35 cellular contexts compared by ENCODE assay signal in genomic region chr3:155409336-155409735, GRCh38.
"Had no signal": no experiment of that assay in that cellular context is flagged by ENCODE, and none has a peak within 500 bp of the region (broad histone marks: within the 10 kb centered on the region; RNA-seq: fewer than 3 reads in every experiment).

No MANE protein-coding gene starts in this region.

- H3K36me3 Mint-ChIP-seq: activated CD4-positive, alpha-beta memory T cell treated with anti-CD3 and anti-CD28 coated beads for 36 hours; activated CD8-positive, alpha-beta memory T cell treated with anti-CD3 and anti-CD28 coated beads, Interleukin-2, amount 10 ng/mL, durations not matched to agents 7 days and 5 days; activated naive CD4-positive, alpha-beta T cell treated with anti-CD3 and anti-CD28 coated beads, Interleukin-2, amount 10 ng/mL, durations not matched to agents 7 days and 5 days; activated naive CD8-positive, alpha-beta T cell had no signal

- H3K36me3 ChIP-seq: brain microvascular endothelial cell, colonic mucosa, esophagus squamous epithelium, gastroesophageal sphincter, heart right ventricle, WERI-Rb-1 had no signal

- H3K27ac ChIP-seq: brain microvascular endothelial cell, colonic mucosa, epithelial cell of prostate, esophagus squamous epithelium, gastroesophageal sphincter, heart right ventricle, WERI-Rb-1 had no signal

- ATAC-seq: activated CD4-positive, alpha-beta T cell treated with anti-CD3 and anti-CD28 coated beads for 36 hours; activated CD4-positive, CD25-positive, alpha-beta regulatory T cell treated with anti-CD3 and anti-CD28 coated beads, Interleukin-2, amount 50 U/mL, for 24 hours; activated CD8-positive, alpha-beta memory T cell treated with anti-CD3 and anti-CD28 coated beads, Interleukin-2, amount 10 ng/mL, durations not matched to agents 7 days and 5 days; activated CD8-positive, alpha-beta T cell treated with anti-CD3 and anti-CD28 coated beads, Interleukin-2, amount 10 ng/mL, durations not matched to agents 7 days and 5 days; gastroesophageal sphincter; heart right ventricle; T-helper 17 cell had no signal

- H3K4me3 ChIP-seq: colonic mucosa, esophagus squamous epithelium, gastroesophageal sphincter, heart right ventricle had no signal

- H3K27me3 ChIP-seq: brain microvascular endothelial cell, colonic mucosa, gastroesophageal sphincter, heart right ventricle had no signal

- H3K4me3 Mint-ChIP-seq: activated B cell treated with CpG ODN at 0.5 μM for 24 hours; activated CD4-positive, alpha-beta memory T cell treated with anti-CD3 and anti-CD28 coated beads for 36 hours; activated CD4-positive, alpha-beta T cell treated with anti-CD3 and anti-CD28 coated beads for 36 hours; activated CD4-positive, alpha-beta T cell treated with anti-CD3 and anti-CD28 coated beads, Interleukin-2, amount 10 ng/mL, durations not matched to agents 24 days and 14 days; activated CD8-positive, alpha-beta memory T cell treated with anti-CD3 and anti-CD28 coated beads, Interleukin-2, amount 10 ng/mL, durations not matched to agents 7 days and 5 days; activated CD8-positive, alpha-beta T cell treated with anti-CD3 and anti-CD28 coated beads, Interleukin-2, amount 10 ng/mL, durations not matched to agents 7 days and 5 days; activated naive CD4-positive, alpha-beta T cell treated with anti-CD3 and anti-CD28 coated beads, Interleukin-2, amount 10 ng/mL, durations not matched to agents 7 days and 5 days; activated naive CD8-positive, alpha-beta T cell; activated T-helper 1 cell treated with anti-CD3 and anti-CD28 coated beads, Interleukin-12 subunit alpha, Interleukin-12 subunit beta, Interleukin-2, Interleukin-4 antibody, amounts not matched to agents 30 ng/mL and 10 ng/mL and 1 ng/mL, durations not matched to agents 14 hours and 24 hours and 36 hours; T-helper 17 cell; T-helper 2 cell treated with Interferon-gamma antibody and Interleukin-4, amounts not matched to agents 5 μg/mL and 100 μg/mL, for 36 hours had no signal

- H3K4me1 ChIP-seq: colonic mucosa, esophagus squamous epithelium, gastroesophageal sphincter had no signal

- H3K9me3 Mint-ChIP-seq: activated B cell treated with CpG ODN at 0.5 μM for 24 hours; activated CD4-positive, alpha-beta memory T cell treated with anti-CD3 and anti-CD28 coated beads for 36 hours; activated CD4-positive, alpha-beta T cell treated with anti-CD3 and anti-CD28 coated beads, Interleukin-2, amount 10 ng/mL, durations not matched to agents 24 days and 14 days; activated naive CD4-positive, alpha-beta T cell treated with anti-CD3 and anti-CD28 coated beads, Interleukin-2, amount 10 ng/mL, durations not matched to agents 7 days and 5 days; activated T-helper 1 cell treated with anti-CD3 and anti-CD28 coated beads, Interleukin-12 subunit alpha, Interleukin-12 subunit beta, Interleukin-2, Interleukin-4 antibody, amounts not matched to agents 30 ng/mL and 10 ng/mL and 1 ng/mL, durations not matched to agents 14 hours and 24 hours and 36 hours; activated T-helper 2 cell treated with anti-CD3 and anti-CD28 coated beads, Interferon-gamma antibody, Interleukin-2, Interleukin-4, amounts not matched to agents 10 μg/mL and 5 μg/mL and 100 μg/mL, durations not matched to agents 14 hours and 24 hours and 36 hours; T-helper 2 cell treated with Interferon-gamma antibody and Interleukin-4, amounts not matched to agents 5 μg/mL and 100 μg/mL, for 36 hours had no signal

- H3K9me3 ChIP-seq: colonic mucosa, esophagus squamous epithelium, gastroesophageal sphincter, heart right ventricle had no signal

- FAIRE-seq: astrocyte, endometrium, endothelial cell of umbilical vein had no signal

- H3K4me1 Mint-ChIP-seq: activated B cell treated with CpG ODN at 0.5 μM for 24 hours; activated CD4-positive, alpha-beta T cell treated with anti-CD3 and anti-CD28 coated beads for 36 hours; activated CD4-positive, alpha-beta T cell treated with anti-CD3 and anti-CD28 coated beads, Interleukin-2, amount 10 ng/mL, durations not matched to agents 24 days and 14 days; activated CD8-positive, alpha-beta memory T cell treated with anti-CD3 and anti-CD28 coated beads, Interleukin-2, amount 10 ng/mL, durations not matched to agents 7 days and 5 days; activated naive CD4-positive, alpha-beta T cell treated with anti-CD3 and anti-CD28 coated beads, Interleukin-2, amount 10 ng/mL, durations not matched to agents 7 days and 5 days; T-helper 17 cell had no signal

- H3K27me3 Mint-ChIP-seq: activated B cell treated with CpG ODN at 0.5 μM for 24 hours; activated CD4-positive, alpha-beta memory T cell treated with anti-CD3 and anti-CD28 coated beads for 36 hours; activated CD4-positive, alpha-beta T cell treated with anti-CD3 and anti-CD28 coated beads for 36 hours; activated CD4-positive, alpha-beta T cell treated with anti-CD3 and anti-CD28 coated beads, Interleukin-2, amount 10 ng/mL, durations not matched to agents 24 days and 14 days; activated CD8-positive, alpha-beta memory T cell treated with anti-CD3 and anti-CD28 coated beads, Interleukin-2, amount 10 ng/mL, durations not matched to agents 7 days and 5 days; activated naive CD4-positive, alpha-beta T cell treated with anti-CD3 and anti-CD28 coated beads, Interleukin-2, amount 10 ng/mL, durations not matched to agents 7 days and 5 days; activated naive CD8-positive, alpha-beta T cell had no signal

- DNase-seq: activated B cell treated with CpG ODN at 0.5 μM for 24 hours; activated CD4-positive, alpha-beta memory T cell treated with anti-CD3 and anti-CD28 coated beads for 36 hours; activated CD4-positive, alpha-beta T cell treated with anti-CD3 and anti-CD28 coated beads for 36 hours; activated CD4-positive, alpha-beta T cell treated with anti-CD3 and anti-CD28 coated beads, Interleukin-2, amount 10 ng/mL, durations not matched to agents 24 days and 14 days; activated CD8-positive, alpha-beta memory T cell treated with anti-CD3 and anti-CD28 coated beads, Interleukin-2, amount 10 ng/mL, durations not matched to agents 7 days and 5 days; activated CD8-positive, alpha-beta memory T cell treated with anti-CD3 and anti-CD28 coated beads, Interleukin-2, amount 50 U/mL, for 4 hours; activated CD8-positive, alpha-beta T cell treated with anti-CD3 and anti-CD28 coated beads, Interleukin-2, amount 10 ng/mL, durations not matched to agents 7 days and 5 days; activated effector memory CD4-positive, alpha-beta T cell treated with anti-CD3 and anti-CD28 coated beads, Interleukin-2, amount 50 U/mL, for 16 hours; activated naive CD4-positive, alpha-beta T cell treated with anti-CD3 and anti-CD28 coated beads, Interleukin-2, amount 10 ng/mL, durations not matched to agents 7 days and 5 days; activated T-cell treated with anti-CD3 and anti-CD28 coated beads, Interleukin-2, amount 50 U/mL, for 1 hour; activated T-cell treated with anti-CD3 and anti-CD28 coated beads, Interleukin-2, amount 50 U/mL, for 48 hours; amniotic stem cell; anterior cingulate cortex; brain microvascular endothelial cell; central memory CD4-positive, alpha-beta T cell; cerebellar nuclear complex; colonic mucosa; effector CD8-positive, alpha-beta T cell; esophagus squamous epithelium; foreskin melanocyte; heart right ventricle; T-helper 1 cell; T-helper 17 cell; T1000; WERI-Rb-1 had no signal

- H3K27ac Mint-ChIP-seq: activated B cell treated with CpG ODN at 0.5 μM for 24 hours; activated CD4-positive, alpha-beta memory T cell treated with anti-CD3 and anti-CD28 coated beads for 36 hours; activated CD4-positive, alpha-beta T cell treated with anti-CD3 and anti-CD28 coated beads for 36 hours; activated CD4-positive, alpha-beta T cell treated with anti-CD3 and anti-CD28 coated beads, Interleukin-2, amount 10 ng/mL, durations not matched to agents 24 days and 14 days; activated CD8-positive, alpha-beta memory T cell treated with anti-CD3 and anti-CD28 coated beads, Interleukin-2, amount 10 ng/mL, durations not matched to agents 7 days and 5 days; activated CD8-positive, alpha-beta T cell treated with anti-CD3 and anti-CD28 coated beads, Interleukin-2, amount 10 ng/mL, durations not matched to agents 7 days and 5 days; activated naive CD4-positive, alpha-beta T cell treated with anti-CD3 and anti-CD28 coated beads, Interleukin-2, amount 10 ng/mL, durations not matched to agents 7 days and 5 days; activated naive CD8-positive, alpha-beta T cell; activated T-helper 1 cell treated with anti-CD3 and anti-CD28 coated beads, Interleukin-12 subunit alpha, Interleukin-12 subunit beta, Interleukin-2, Interleukin-4 antibody, amounts not matched to agents 30 ng/mL and 10 ng/mL and 1 ng/mL, durations not matched to agents 14 hours and 24 hours and 36 hours; activated T-helper 2 cell treated with anti-CD3 and anti-CD28 coated beads, Interferon-gamma antibody, Interleukin-2, Interleukin-4, amounts not matched to agents 10 μg/mL and 5 μg/mL and 100 μg/mL, durations not matched to agents 14 hours and 24 hours and 36 hours; T-helper 17 cell; T-helper 2 cell treated with Interferon-gamma antibody and Interleukin-4, amounts not matched to agents 5 μg/mL and 100 μg/mL, for 36 hours had no signal
